ENCODE assay signal across 10 cellular contexts in genomic region chr19:56091066-56091490, GRCh38. TPM values are rescaled to one million over a fixed set of nuclear protein-coding genes. Genes with fewer than 3 reads are reported as not detected.
A peak's percentile ranks its signal among the peaks of the same experiment; 100 is the strongest.
DNase-seq lines count a peak whose midpoint lies in the region; ATAC-seq and TF ChIP-seq lines count a peak whose summit lies in the region.
"Had no signal": no experiment of that assay in that cellular context is flagged by ENCODE, and none has a peak within 500 bp of the region (broad histone marks: within the 10 kb centered on the region; RNA-seq: fewer than 3 reads in every experiment).

No MANE protein-coding gene starts in this region.

- peak; percentile 27 for ATAC-seq in Panc1
- no peak for ATAC-seq in GM18519 (IDR thresholded peaks at IDR 0.05; ENCODE audit: low FRiP score, unreplicated experiment)

- H3K4me3 ChIP-seq in BLaER1 (no peak overlapping the region), Panc1 (ENCODE audit: low read depth in 2 of 2, low read length in 2 of 2) (peak overlapping the region; percentile 46 to 69), uterus (no peak overlapping the region)
- H3K4me3 ChIP-seq: HAP-1 had no signal

- H3K9me3 ChIP-seq in BLaER1 = peaks cover 30% of the 10 kb centered on the region
- no peaks in the 10 kb centered on the region for H3K9me3 ChIP-seq in Panc1 (ENCODE audit: control insufficient read depth, insufficient read depth, low read depth, low read length)
- H3K9me3 ChIP-seq in uterus = no peaks in the 10 kb centered on the region
- H3K9me3 ChIP-seq: HAP-1 had no signal

- POLR2A ChIA-PET in Panc1 (lab: Charles Lee) = no interaction called here

- no peak overlapping the region for H3K9ac ChIP-seq in BLaER1

- peaks cover 97% of the 10 kb centered on the region for H3K36me3 ChIP-seq in BLaER1
- no peaks in the 10 kb centered on the region for H3K36me3 ChIP-seq in Panc1 (ENCODE audit: control insufficient read depth, insufficient read depth, low read length)
- no peaks in the 10 kb centered on the region for H3K36me3 ChIP-seq in uterus

- intact Hi-C loops in Panc1 (cut with micrococcal nuclease; ENCODE audit: unreplicated experiment) = no loop called here
- intact Hi-C loops in uterus (cut with DNase I; ENCODE audit: low total_unique reads) = no loop called here

- H3K4me2 ChIP-seq in BLaER1 = no peak overlapping the region

- H3K27ac ChIP-seq in BLaER1 = 0 out of 2 replicates have a peak overlapping the region, but pooled peaks have one; percentile 13
- peak overlapping the region; percentile 94 for H3K27ac ChIP-seq in Panc1 (ENCODE audit: low read length)
- peak overlapping the region in 1 of 2 donors; percentile 35 for H3K27ac ChIP-seq in uterus

- CTCF ChIA-PET in Panc1 (lab: Charles Lee) = interaction anchor here (0.6 to 0.8 kb wide), 2 partner anchors 25 to 113 kb away, joined by 3 to 16 read pairs; no protein-coding TSS in a partner anchor

- no TSS peak for BruUV-seq in Panc1 (replicated peaks; lab: Mats Ljungman, UMichigan)

- DNase-seq in Panc1 (ENCODE audit: low read depth, low spot score) = no peak
- peak; percentile 77 for DNase-seq in fibroblast of gingiva (ENCODE audit: low read depth)
- DNase-seq in nucleus accumbens (lab: John Stamatoyannopoulos, UW) = peak in 36 of 56 donors; percentile 11 to 68 (median 34)
- DNase-seq in uterus = no peak
- no peak for DNase-seq in LoVo (ENCODE audit: low spot score)
- no peak for DNase-seq in DMS 273 treated with DMSO at 0.1 percent for 48 hours (lab: John Stamatoyannopoulos, UW)
- DNase-seq: NCI-H446 had no signal

- in situ Hi-C loops in Panc1 (cut with HindIII; ENCODE audit: low pct_unique_long_range_greater_than_20kb, low sequenced_read_pairs) = no loop called here

- no peaks in the 10 kb centered on the region for H3K27me3 ChIP-seq in BLaER1
- no peaks in the 10 kb centered on the region for H3K27me3 ChIP-seq in Panc1 (ENCODE audit: control insufficient read depth, insufficient read depth, low read length)
- no peaks in the 10 kb centered on the region for H3K27me3 ChIP-seq in uterus

- TF ChIP-seq CTCF in Panc1 (IDR thresholded peaks at IDR 0.05) = no peak
- TF ChIP-seq CTCF in uterus (IDR thresholded peaks at IDR 0.05) = no peak

- TF ChIP-seq POLR2A in uterus (IDR thresholded peaks at IDR 0.05) = no peak

- H4K20me1 ChIP-seq in BLaER1 = peaks cover 72% of the 10 kb centered on the region

- H3K4me1 ChIP-seq in BLaER1 (peaks cover 27% of the 10 kb centered on the region), Panc1 (ENCODE audit: control insufficient read depth, insufficient read depth, low read length) (peaks cover 22% of the 10 kb centered on the region), uterus (no peaks in the 10 kb centered on the region)
- H3K4me1 ChIP-seq: HAP-1 had no signal

RNA-seq across cellular contexts. Expression of gene ZNF787, which starts 30.0 kb away (rescaled TPM):
- total RNA-seq in Panc1 (2021; ENCODE audit: unreplicated experiment) (132 TPM), uterus (10 to 100 TPM in 2 of 4 donors, 1 to 10 TPM in 1, not detected in 1; 3.3 to 32.1 (median 21.5) TPM)
- polyA plus RNA-seq in Panc1 (2012; ENCODE audit: insufficient read length) = 200 TPM

RNA-seq across cellular contexts. Expression of gene ZNF444, which starts 50.0 kb away (rescaled TPM):
- total RNA-seq in Panc1 (2021; ENCODE audit: unreplicated experiment) (81.5 TPM), uterus (10 to 100 TPM in 3 of 4 donors, 1 to 10 TPM in 1; 5.3 to 38.9 (median 21.0) TPM)
- polyA plus RNA-seq in Panc1 (2012; ENCODE audit: insufficient read length) = 95.0 TPM

Comparison
In these comparisons a context has a peak if more than half of its experiments do, and no peak if none do; other contexts are left out.
1. H3K4me3 ChIP-seq: peak in Panc1 (2 of 2); none in BLaER1 (single experiment) and uterus (0 of 2).
2. DNase-seq: peak in fibroblast of gingiva (single experiment) and nucleus accumbens (36 of 56); none in Panc1 (single experiment), uterus (0 of 2), LoVo (single experiment) and DMS 273 treated with DMSO at 0.1 percent for 48 hours (single experiment).